8 cellular contexts compared by ENCODE assay signal in genomic region chr17:57892146-57892819, GRCh38. TPM values are rescaled to one million over a fixed set of nuclear protein-coding genes. Genes with fewer than 3 reads are reported as not detected.
DNase-seq lines count a peak whose midpoint lies in the region; ATAC-seq and TF ChIP-seq lines count a peak whose summit lies in the region.

No MANE protein-coding gene starts in this region.

- no peaks in the 10 kb centered on the region for H3K9me2 ChIP-seq in OCI-LY7 (ENCODE audit: insufficient read depth, low read length)

- DNase-seq in DMS 273 treated with DMSO at 0.1 percent for 48 hours (lab: John Stamatoyannopoulos, UW) (peak; percentile 10), HPDE6-E6E7 (ENCODE audit: extremely low spot score) (peak; percentile 79), OCI-LY7 (ENCODE audit: low spot score) (peak; percentile 72)
- DNase-seq in activated T-cell treated with anti-CD3 and anti-CD28 coated beads, Interleukin-2, amount 50 U/mL, for 24 hours = peak; percentile 89
- peak; percentile 76 for DNase-seq in stimulated activated CD8-positive, alpha-beta memory T cell treated with anti-CD3 and anti-CD28 coated beads, Interleukin-4, amount 100 ng/mL, for 24 hours (ENCODE audit: low read depth)

- H3K4me2 ChIP-seq in OCI-LY7 (ENCODE audit: low read length) = no peak overlapping the region

- POLR2A ChIA-PET in OCI-LY7 (lab: Charles Lee) = interaction anchor here (0.9 kb wide), 1 partner anchor 59 kb away, joined by 3 read pairs; no protein-coding TSS in a partner anchor

- H3K79me2 ChIP-seq in OCI-LY7 (ENCODE audit: insufficient read depth, low read depth, low read length) = no peaks in the 10 kb centered on the region

- H3K36me3 Mint-ChIP-seq in activated T-cell treated with anti-CD3 and anti-CD28 coated beads, Interleukin-2, amount 50 U/mL, for 24 hours (ENCODE audit: low read depth) = no peaks in the 10 kb centered on the region

- BruUV-seq in OCI-LY7 (replicated peaks; lab: Mats Ljungman, UMichigan) = no TSS peak

- H3K4me3 ChIP-seq in OCI-LY7 (ENCODE audit: low read depth, low read length, poor library complexity, severe bottlenecking) (no peak overlapping the region), esophagus (ENCODE audit: low read depth in 1 of 2, low read length in 2 of 2) (no peak overlapping the region), muscle layer of duodenum (ENCODE audit: low read depth in 1 of 2, low read length in 2 of 2) (peak overlapping the region in 1 of 2 donors; percentile 44)

- 37 to 39% methylated on average over 6 of the region's 6 CpGs for WGBS in esophagus, 2 donors

- no peaks in the 10 kb centered on the region for H3K4me1 Mint-ChIP-seq in activated T-cell treated with anti-CD3 and anti-CD28 coated beads, Interleukin-2, amount 50 U/mL, for 24 hours (ENCODE audit: low read depth)

- no peak overlapping the region for H3K4me3 Mint-ChIP-seq in activated T-cell treated with anti-CD3 and anti-CD28 coated beads, Interleukin-2, amount 50 U/mL, for 24 hours

- peaks cover 2% of the 10 kb centered on the region for H3K27me3 Mint-ChIP-seq in activated T-cell treated with anti-CD3 and anti-CD28 coated beads, Interleukin-2, amount 50 U/mL, for 24 hours

- intact Hi-C loops in OCI-LY7 (cut with micrococcal nuclease; ENCODE audit: unreplicated experiment) = loop anchor here (1.0 to 2.0 kb wide), 2 partner anchors 33 to 103 kb away; no protein-coding TSS in a partner anchor

- no peak overlapping the region for H3K27ac Mint-ChIP-seq in activated T-cell treated with anti-CD3 and anti-CD28 coated beads, Interleukin-2, amount 50 U/mL, for 24 hours

- CTCF ChIA-PET in OCI-LY7 (lab: Charles Lee; ENCODE audit: unreplicated experiment) = interaction anchor here (0.5 kb wide), 1 partner anchor 54 kb away, joined by 3 read pairs; no protein-coding TSS in a partner anchor

- ATAC-seq in HG03025 (IDR thresholded peaks at IDR 0.05; ENCODE audit: low FRiP score, unreplicated experiment) = no peak

- no peak overlapping the region for H2AFZ ChIP-seq in OCI-LY7 (ENCODE audit: low read length)

- peak; percentile 94 for TF ChIP-seq CTCF in OCI-LY7 (conservative IDR thresholded peaks at IDR 0.05; ENCODE audit: low read length)

- H3K27me3 ChIP-seq in esophagus (ENCODE audit: control insufficient read depth in 1 of 2, insufficient read depth in 2 of 2, low read length in 2 of 2) (no peaks in the 10 kb centered on the region), muscle layer of duodenum (ENCODE audit: low read depth, low read length) (no peaks in the 10 kb centered on the region)

- no peaks in the 10 kb centered on the region for H3K9me3 ChIP-seq in OCI-LY7 (ENCODE audit: low read length)
- H3K9me3 ChIP-seq in esophagus (ENCODE audit: control insufficient read depth in 2 of 2, insufficient read depth in 1 of 2, low read depth in 1 of 2, low read length in 1 of 2) = no peaks in the 10 kb centered on the region
- H3K9me3 ChIP-seq in muscle layer of duodenum (ENCODE audit: control insufficient read depth in 1 of 2, low read length in 2 of 2) = no peaks in the 10 kb centered on the region

- H3K27ac ChIP-seq in OCI-LY7 (ENCODE audit: low read depth, low read length, poor library complexity, severe bottlenecking) (no peak overlapping the region), esophagus (ENCODE audit: low read depth in 2 of 2, low read length in 1 of 2) (peak overlapping the region; percentile 85 to 95), muscle layer of duodenum (ENCODE audit: low read length) (peak overlapping the region; percentile 91)

- no peaks in the 10 kb centered on the region for H3K4me1 ChIP-seq in OCI-LY7 (ENCODE audit: insufficient read depth, low read length, poor library complexity, severe bottlenecking)
- H3K4me1 ChIP-seq in esophagus (ENCODE audit: control insufficient read depth in 2 of 2, insufficient read depth in 2 of 2, low read length in 1 of 2) = peaks cover 6 to 41% of the 10 kb centered on the region in 2 donors
- H3K4me1 ChIP-seq in muscle layer of duodenum (ENCODE audit: control insufficient read depth in 1 of 2, insufficient read depth in 2 of 2, low read length in 2 of 2) = peaks cover 38 to 73% of the 10 kb centered on the region in 2 donors

- no peaks in the 10 kb centered on the region for H4K20me1 ChIP-seq in OCI-LY7 (ENCODE audit: insufficient read depth, low read length)

- H3K9me3 Mint-ChIP-seq in activated T-cell treated with anti-CD3 and anti-CD28 coated beads, Interleukin-2, amount 50 U/mL, for 24 hours = no peaks in the 10 kb centered on the region

- no peaks in the 10 kb centered on the region for H3K36me3 ChIP-seq in OCI-LY7 (ENCODE audit: insufficient read depth, low read length)
- no peaks in the 10 kb centered on the region for H3K36me3 ChIP-seq in esophagus (ENCODE audit: control insufficient read depth in 2 of 2, insufficient read depth in 2 of 2, low read length in 1 of 2)
- H3K36me3 ChIP-seq in muscle layer of duodenum (ENCODE audit: control insufficient read depth in 1 of 2, insufficient read depth in 2 of 2, low read length in 2 of 2) = no peaks in the 10 kb centered on the region

RNA-seq across cellular contexts. Expression of gene MRPS23, which starts 42.4 kb away (rescaled TPM):
- 46.3 and 50.3 TPM in 2 replicates for total RNA-seq in OCI-LY7 (2014; rRNA removed; shearing (Covaris generic))
- 57.3 and 73.5 TPM in 2 replicates for total RNA-seq in OCI-LY7 (2022)
- 10 to 100 TPM in 1 of 2 donors, 1 to 10 TPM in 1; 6.5 to 29.2 TPM for polyA plus RNA-seq in esophagus

Comparison
In these comparisons a context has a peak if more than half of its experiments do, and no peak if none do; other contexts are left out.
1. DNase-seq: peak in every context shown above with its lines; median percentile 89 in activated T-cell treated with anti-CD3 and anti-CD28 coated beads, Interleukin-2, amount 50 U/mL, for 24 hours; 79 in HPDE6-E6E7; 76 in stimulated activated CD8-positive, alpha-beta memory T cell treated with anti-CD3 and anti-CD28 coated beads, Interleukin-4, amount 100 ng/mL, for 24 hours; 72 in OCI-LY7; 10 in DMS 273 treated with DMSO at 0.1 percent for 48 hours.